ENCODE assay signal across 18 cellular contexts in the genomic region with DNA sequence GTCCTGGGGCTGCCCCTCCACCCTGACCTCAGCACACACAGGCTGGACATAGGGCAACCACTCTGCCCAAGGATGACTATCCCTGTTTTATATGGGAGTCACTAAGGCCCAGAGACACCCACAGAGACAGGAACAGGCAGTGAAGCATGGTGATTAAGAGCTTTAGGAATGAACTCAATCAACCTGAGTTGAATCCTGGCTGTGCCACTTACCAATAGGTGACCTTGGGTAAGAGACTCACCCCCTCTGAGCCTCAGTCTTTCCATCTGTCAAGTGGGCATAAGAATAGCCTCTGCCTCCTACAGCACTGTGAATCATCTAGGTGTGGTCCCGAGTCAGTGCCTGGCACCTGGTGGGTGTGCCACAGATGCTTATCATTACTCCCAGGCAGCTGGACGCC. TPM values are rescaled to one million over a fixed set of nuclear protein-coding genes. Genes with fewer than 3 reads are reported as not detected.
DNase-seq lines count a peak whose midpoint lies in the region; ATAC-seq, FAIRE-seq and TF ChIP-seq lines count a peak whose summit lies in the region.
"Had no signal": no experiment of that assay in that cellular context is flagged by ENCODE, and none has a peak within 500 bp of the region (broad histone marks: within the 10 kb centered on the region; RNA-seq: fewer than 3 reads in every experiment).

No MANE protein-coding gene starts in this region.

- H3K23ac ChIP-seq in H1 (ENCODE audit: insufficient read length): no peak overlapping the region

- H3K27me3 ChIP-seq in H1 (replicated peaks in 1 of 4; ENCODE audit: control insufficient read depth in 3 of 4, extremely low read depth in 1 of 4, insufficient read depth in 3 of 4, low read length in 3 of 4): peaks cover 5 to 31% (median 25%) of the 10 kb centered on the region in 4 experiments
- H3K27me3 ChIP-seq in upper lobe of right lung: no peaks in the 10 kb centered on the region

- H3K56ac ChIP-seq in H1 (replicated peaks; ENCODE audit: insufficient read length, low read depth, low read length): no peak overlapping the region

- H2BK12ac ChIP-seq in H1 (ENCODE audit: low read depth, low read length): peak overlapping the region; percentile 77; the same call in 1 of the 2 replicates

- H4K91ac ChIP-seq in H1 (replicated peaks; ENCODE audit: insufficient read length, low read length): no peak overlapping the region

- H3K36me3 ChIP-seq in H1 (ENCODE audit: control insufficient read depth in 2 of 4, insufficient read depth in 4 of 4, low read length in 3 of 4) (no peaks in the 10 kb centered on the region), upper lobe of right lung (no peaks in the 10 kb centered on the region)
- H3K36me3 ChIP-seq: thoracic aorta had no signal

- no peak overlapping the region for H2BK15ac ChIP-seq in H1 (ENCODE audit: low read length)

- peak overlapping the region; percentile 40; the same call in 1 of the 2 replicates for H2BK5ac ChIP-seq in H1 (ENCODE audit: low read depth, low read length)

- no peak for TF ChIP-seq POLR2A in H1 (IDR thresholded peaks at IDR 0.05; ENCODE audit: control extremely low read depth in 1 of 2, low read depth in 2 of 2, low read length in 2 of 2)

- DNase-seq in activated naive CD4-positive, alpha-beta T cell treated with anti-CD3 and anti-CD28 coated beads, Interleukin-2, amount 50 U/mL, for 72 hours (ENCODE audit: low spot score in 2 of 2): no peak
- no peak for DNase-seq in activated naive CD4-positive, alpha-beta T cell treated with Interleukin-2 at 50 U/mL for 16 hours
- DNase-seq in RKO (ENCODE audit: low spot score) (peak; percentile 42), H1 (ENCODE audit: low read depth in 1 of 2, low spot score in 2 of 2) (no peak), activated gamma-delta T cell (lab: John Stamatoyannopoulos, UW) (no peak), upper lobe of right lung (no peak), NCI-H2171 (lab: John Stamatoyannopoulos, UW) (no peak)
- no peak for DNase-seq in stimulated activated naive CD8-positive, alpha-beta T cell treated with anti-CD3 and anti-CD28 coated beads, Interleukin-15, Interleukin-2, amounts not matched to agents 100 U/mL and 50 U/mL, for 24 hours
- DNase-seq: activated CD4-positive, alpha-beta T cell treated with anti-CD3 and anti-CD28 coated beads, Interleukin-2, amount 50 U/mL, for 1 hour; activated naive CD4-positive, alpha-beta T cell; NCI-H146; NCI-H524 had no signal

- no peak overlapping the region for H3K18ac ChIP-seq in H1 (ENCODE audit: extremely low read depth, low read length)

- no peak overlapping the region for H3K9ac ChIP-seq in H1 (replicated peaks in 1 of 4; ENCODE audit: extremely low read depth in 1 of 4, low read depth in 3 of 4, low read length in 3 of 4)

- no peaks in the 10 kb centered on the region for H3K79me2 ChIP-seq in H1 (ENCODE audit: control insufficient read depth in 1 of 2, insufficient read depth in 2 of 2, low read length in 2 of 2)

- H3K4me3 ChIP-seq in H1 (ENCODE audit: extremely low read depth in 1 of 4, insufficient read depth in 2 of 4, low read depth in 3 of 4, low read length in 4 of 4) (no peak overlapping the region), upper lobe of right lung (no peak overlapping the region)
- H3K4me3 ChIP-seq: thoracic aorta had no signal

- peak; percentile 50 to 78 for ATAC-seq in activated naive CD4-positive, alpha-beta T cell treated with anti-CD3 and anti-CD28 coated beads, Interleukin-2, amount 50 U/mL, for 72 hours
- peak; percentile 66 for ATAC-seq in stimulated activated naive CD8-positive, alpha-beta T cell treated with anti-CD3 and anti-CD28 coated beads, Interleukin-15, Interleukin-2, amounts not matched to agents 100 U/mL and 50 U/mL, for 24 hours
- no peak for ATAC-seq in upper lobe of right lung
- ATAC-seq: Panc1 had no signal

- no peak overlapping the region for H3K14ac ChIP-seq in H1 (ENCODE audit: insufficient read length)

- no peak overlapping the region for H2AK5ac ChIP-seq in H1 (ENCODE audit: low read depth, low read length)

- H4K5ac ChIP-seq in H1 (ENCODE audit: insufficient read length, low read depth, low read length): no peak overlapping the region

- peaks cover 5% of the 10 kb centered on the region; the same call in 1 of the 2 replicates for H3K23me2 ChIP-seq in H1 (ENCODE audit: low read depth, low read length)

- H2BK120ac ChIP-seq in H1 (replicated peaks; ENCODE audit: low read depth, low read length): no peak overlapping the region

- H3K4me1 ChIP-seq in H1 (replicated peaks in 1 of 4; ENCODE audit: control insufficient read depth in 3 of 4, insufficient read depth in 4 of 4, low read length in 3 of 4) (peaks cover 11 to 25% (median 19%) of the 10 kb centered on the region in 4 experiments), upper lobe of right lung (peaks cover 2% of the 10 kb centered on the region)

- H3K27ac ChIP-seq in H1 (ENCODE audit: low read depth, low read length) (no peak overlapping the region), upper lobe of right lung (no peak overlapping the region)
- H3K27ac ChIP-seq: thoracic aorta had no signal

- no peak overlapping the region for H3K4ac ChIP-seq in H1 (replicated peaks; ENCODE audit: insufficient read length, low read depth, low read length)

- H2BK20ac ChIP-seq in H1 (ENCODE audit: low read length): peak overlapping the region; percentile 66

- WGBS in H1 (ENCODE audit: extremely low coverage in 1 of 2, insufficient coverage in 1 of 2, insufficient read length in 1 of 2, insufficient replicate concordance in 2 of 2, low coverage in 1 of 2, low lambda C conversion rate in 2 of 2, missing lambda C conversion rate in 1 of 2), 2 experiments: 88% methylated on average over 2 of the region's 2 CpGs; no CpG with 5 or more reads in 1 of the 2 experiments

- H3K27ac Mint-ChIP-seq in activated naive CD4-positive, alpha-beta T cell treated with anti-CD3 and anti-CD28 coated beads, Interleukin-2, amount 50 U/mL, for 72 hours: peak overlapping the region in 1 of 2 donors; percentile 27

- no peak overlapping the region for H3K4me2 ChIP-seq in H1 (ENCODE audit: insufficient read depth in 1 of 2, low read depth in 2 of 2, low read length in 2 of 2)

- CTCF ChIA-PET in H1 (lab: Charles Lee; ENCODE audit: partially characterized antibody): interaction anchor here (0.9 kb wide), 1 partner anchor 217 kb away, joined by 3 read pairs; no protein-coding TSS in a partner anchor

- no peaks in the 10 kb centered on the region for H4K20me1 ChIP-seq in H1 (replicated peaks in 1 of 2; ENCODE audit: control insufficient read depth in 1 of 2, insufficient read depth in 2 of 2, low read length in 2 of 2)

- no peaks in the 10 kb centered on the region for H3K36me3 Mint-ChIP-seq in activated naive CD4-positive, alpha-beta T cell treated with anti-CD3 and anti-CD28 coated beads, Interleukin-2, amount 50 U/mL, for 72 hours

- intact Hi-C loops in upper lobe of right lung (cut with DNase I): no loop called here

- no peak for FAIRE-seq in H1 (lab: Jason Lieb, UNC)

- H3K9me3 ChIP-seq in H1 (ENCODE audit: insufficient read depth in 2 of 2, low read depth in 1 of 2, low read length in 1 of 2) (no peaks in the 10 kb centered on the region), upper lobe of right lung (no peaks in the 10 kb centered on the region)
- H3K9me3 ChIP-seq: thoracic aorta had no signal

- no peak overlapping the region for H4K8ac ChIP-seq in H1 (ENCODE audit: extremely low read depth, insufficient read depth, low read length)

- TF ChIP-seq CTCF in H1 (IDR thresholded peaks at IDR 0.05; ENCODE audit: control extremely low read depth in 1 of 3, insufficient read depth in 1 of 3, low read depth in 1 of 3, low read length in 3 of 3): no peak
- TF ChIP-seq CTCF in upper lobe of right lung (IDR thresholded peaks at IDR 0.05): no peak

- TF ChIP-seq RAD21 in H1 (IDR thresholded peaks at IDR 0.05 in 1 of 2, conservative IDR thresholded peaks at IDR 0.05 in 1 of 2; ENCODE audit: low read depth in 2 of 2, low read length in 2 of 2): no peak

- no peak overlapping the region for H2AFZ ChIP-seq in H1 (ENCODE audit: low read length)

- H3K9me3 Mint-ChIP-seq in activated naive CD4-positive, alpha-beta T cell treated with anti-CD3 and anti-CD28 coated beads, Interleukin-2, amount 50 U/mL, for 72 hours: no peaks in the 10 kb centered on the region
- H3K9me3 Mint-ChIP-seq: T-helper 2 cell treated with Interferon-gamma antibody and Interleukin-4, amounts not matched to agents 5 μg/mL and 100 μg/mL, for 36 hours had no signal

- POLR2A ChIA-PET in H1 (lab: Charles Lee; ENCODE audit: partially characterized antibody): interaction anchor here (1.1 kb wide), 1 partner anchor 47 kb away, joined by 3 read pairs; no protein-coding TSS in a partner anchor

- no peak for TF ChIP-seq EP300 in H1 (IDR thresholded peaks at IDR 0.05; ENCODE audit: borderline replicate concordance in 1 of 2, low read depth in 2 of 2, low read length in 2 of 2)

- H3K79me1 ChIP-seq in H1 (ENCODE audit: low read depth, low read length): no peaks in the 10 kb centered on the region; the same call in 1 of the 2 replicates

RNA-seq across cellular contexts. Expression of a gene that starts 6.8 kb away (rescaled TPM):
- total RNA-seq in activated naive CD4-positive, alpha-beta T cell treated with anti-CD3 and anti-CD28 coated beads, Interleukin-2, amount 50 U/mL, for 72 hours: not detected
- 1.7 and 4.2 TPM in 2 replicates for total RNA-seq in H1 (2021; fragmentation: NEBNext Ultra II Directional; extraction: Animal tissue kit (Norgen Biotek cat#: 25700))
- polyA plus RNA-seq in H1 (2011; rRNA removed): 6.0 and 7.2 TPM in 2 replicates
- polyA plus RNA-seq in H1 (2011; cell fraction: cytosol; rRNA removed): 7.5 TPM
- 5.0 TPM for polyA plus RNA-seq in H1 (2011; cell fraction: nucleus; rRNA removed)
- 2.7 to 5.7 TPM (median 5.2 TPM) in 4 replicates for polyA plus RNA-seq in H1 (2012, experiment 1 of 2)
- polyA plus RNA-seq in H1 (2012, experiment 2 of 2): 3.9 TPM
- polyA plus RNA-seq in H1 (2013, experiment 1 of 2): 7.7 TPM
- polyA plus RNA-seq in H1 (2013, experiment 2 of 2): 7.4 TPM
- 1.7 and 4.1 TPM in 2 replicates for polyA minus RNA-seq in H1 (2011; rRNA and poly(A)+ RNA removed)
- polyA minus RNA-seq in H1 (2011; cell fraction: cytosol; rRNA and poly(A)+ RNA removed): 2.9 TPM
- 1.3 TPM for polyA minus RNA-seq in H1 (2011; cell fraction: nucleus; rRNA and poly(A)+ RNA removed)
- 0.55 TPM for total RNA-seq in upper lobe of right lung
- total RNA-seq: glomerular endothelial cell, kidney epithelial cell had no signal

RNA-seq across cellular contexts. Expression of a gene that starts 10.8 kb away (rescaled TPM):
- not detected for total RNA-seq in activated naive CD4-positive, alpha-beta T cell treated with anti-CD3 and anti-CD28 coated beads, Interleukin-2, amount 50 U/mL, for 72 hours
- 0.67 and 1.5 TPM in 2 replicates for total RNA-seq in H1 (2021; fragmentation: NEBNext Ultra II Directional; extraction: Animal tissue kit (Norgen Biotek cat#: 25700))
- polyA plus RNA-seq in H1 (2011; rRNA removed): 2.2 and 3.1 TPM in 2 replicates
- 2.0 TPM for polyA plus RNA-seq in H1 (2011; cell fraction: cytosol; rRNA removed)
- 1.4 TPM for polyA plus RNA-seq in H1 (2011; cell fraction: nucleus; rRNA removed)
- 0.84 to 2.4 TPM (median 1.9 TPM) in 4 replicates for polyA plus RNA-seq in H1 (2012, experiment 1 of 2)
- polyA plus RNA-seq in H1 (2012, experiment 2 of 2): 1.5 TPM
- polyA plus RNA-seq in H1 (2013, experiment 1 of 2): 1.7 TPM
- 2.0 TPM for polyA plus RNA-seq in H1 (2013, experiment 2 of 2)
- polyA minus RNA-seq in H1 (2011; rRNA and poly(A)+ RNA removed): 0.56 and 0.69 TPM in 2 replicates
- polyA minus RNA-seq in H1 (2011; cell fraction: cytosol; rRNA and poly(A)+ RNA removed): not detected
- not detected for polyA minus RNA-seq in H1 (2011; cell fraction: nucleus; rRNA and poly(A)+ RNA removed)
- total RNA-seq in upper lobe of right lung: not detected
- total RNA-seq: glomerular endothelial cell, kidney epithelial cell, posterior vena cava, thoracic aorta had no signal

RNA-seq across cellular contexts. Expression of a gene that starts 21.1 kb away (rescaled TPM):
- total RNA-seq in activated naive CD4-positive, alpha-beta T cell treated with anti-CD3 and anti-CD28 coated beads, Interleukin-2, amount 50 U/mL, for 72 hours: 10 to 100 TPM; 15.4 to 26.9 TPM
- total RNA-seq in H1 (2021; fragmentation: NEBNext Ultra II Directional; extraction: Animal tissue kit (Norgen Biotek cat#: 25700)): 58.8 and 62.1 TPM in 2 replicates
- 143 and 162 TPM in 2 replicates for polyA plus RNA-seq in H1 (2011; rRNA removed)
- 134 TPM for polyA plus RNA-seq in H1 (2011; cell fraction: cytosol; rRNA removed)
- 139 TPM for polyA plus RNA-seq in H1 (2011; cell fraction: nucleus; rRNA removed)
- polyA plus RNA-seq in H1 (2012, experiment 1 of 2): 52.5 to 56.1 TPM (median 54.1 TPM) in 4 replicates
- 69.0 TPM for polyA plus RNA-seq in H1 (2012, experiment 2 of 2)
- 93.0 TPM for polyA plus RNA-seq in H1 (2013, experiment 1 of 2)
- polyA plus RNA-seq in H1 (2013, experiment 2 of 2): 95.7 TPM
- polyA minus RNA-seq in H1 (2011; rRNA and poly(A)+ RNA removed): 80.0 and 85.9 TPM in 2 replicates
- 59.8 TPM for polyA minus RNA-seq in H1 (2011; cell fraction: cytosol; rRNA and poly(A)+ RNA removed)
- polyA minus RNA-seq in H1 (2011; cell fraction: nucleus; rRNA and poly(A)+ RNA removed): 63.8 TPM
- total RNA-seq in upper lobe of right lung: 83.1 TPM

RNA-seq across cellular contexts. Expression of a gene that starts 46.4 kb away (rescaled TPM):
- total RNA-seq in activated naive CD4-positive, alpha-beta T cell treated with anti-CD3 and anti-CD28 coated beads, Interleukin-2, amount 50 U/mL, for 72 hours: 100 to 1,000 TPM in 1 of 2 donors, 10 to 100 TPM in 1; 11.4 to 138 TPM
- 33.8 and 36.0 TPM in 2 replicates for total RNA-seq in H1 (2021; fragmentation: NEBNext Ultra II Directional; extraction: Animal tissue kit (Norgen Biotek cat#: 25700))
- 27.6 and 38.3 TPM in 2 replicates for polyA plus RNA-seq in H1 (2011; rRNA removed)
- polyA plus RNA-seq in H1 (2011; cell fraction: cytosol; rRNA removed): 55.4 TPM
- polyA plus RNA-seq in H1 (2011; cell fraction: nucleus; rRNA removed): 134 TPM
- 55.6 to 81.0 TPM (median 63.3 TPM) in 4 replicates for polyA plus RNA-seq in H1 (2012, experiment 1 of 2)
- polyA plus RNA-seq in H1 (2012, experiment 2 of 2): 4.6 TPM
- polyA plus RNA-seq in H1 (2013, experiment 1 of 2): 44.4 TPM
- polyA plus RNA-seq in H1 (2013, experiment 2 of 2): 37.1 TPM
- 75.5 and 135 TPM in 2 replicates for polyA minus RNA-seq in H1 (2011; rRNA and poly(A)+ RNA removed)
- 20.6 TPM for polyA minus RNA-seq in H1 (2011; cell fraction: cytosol; rRNA and poly(A)+ RNA removed)
- 72.4 TPM for polyA minus RNA-seq in H1 (2011; cell fraction: nucleus; rRNA and poly(A)+ RNA removed)
- 6.1 TPM for total RNA-seq in upper lobe of right lung
